In the genomic region with DNA sequence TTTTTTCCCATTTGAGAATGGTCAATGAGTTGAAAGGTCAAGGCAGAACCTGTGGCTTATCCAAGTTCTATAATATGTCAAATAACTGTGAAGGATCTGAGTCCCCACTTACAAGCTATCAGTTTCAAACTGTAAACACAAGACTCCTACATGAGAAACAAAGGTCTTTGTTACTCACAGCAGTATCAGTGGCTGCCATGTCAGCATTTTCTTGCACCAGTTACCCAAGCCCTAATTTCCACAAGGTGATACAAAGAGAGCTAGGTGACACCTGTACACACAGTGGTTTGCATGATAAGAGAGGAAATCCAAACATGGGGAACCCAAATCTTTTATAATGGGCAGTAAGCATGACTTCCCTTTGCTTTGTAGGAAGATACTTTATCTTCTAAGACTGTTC, we compare ENCODE assay signal across 9 cellular contexts.
"Had no signal": no experiment of that assay in that cellular context is flagged by ENCODE, and none has a peak within 500 bp of the region (broad histone marks: within the 10 kb centered on the region; RNA-seq: fewer than 3 reads in every experiment).

No MANE protein-coding gene starts in this region.

- H3K4me2 ChIP-seq: GM23338, KMS-11 had no signal

- H3K27ac ChIP-seq: KMS-11 had no signal

- H3K4me1 ChIP-seq: HAP-1 had no signal

- ATAC-seq: GM23338, HCT116 had no signal

- H3K36me3 ChIP-seq: HAP-1 had no signal

- DNase-seq: H7, HFFc6, Karpas-422, KBM-7 had no signal

- H3K4me3 ChIP-seq: GM23338, HAP-1 had no signal

- FAIRE-seq: HTR-8/SVneo had no signal

- H3K9ac ChIP-seq: KMS-11 had no signal

- H2AFZ ChIP-seq: GM23338 had no signal
